In the genomic region with DNA sequence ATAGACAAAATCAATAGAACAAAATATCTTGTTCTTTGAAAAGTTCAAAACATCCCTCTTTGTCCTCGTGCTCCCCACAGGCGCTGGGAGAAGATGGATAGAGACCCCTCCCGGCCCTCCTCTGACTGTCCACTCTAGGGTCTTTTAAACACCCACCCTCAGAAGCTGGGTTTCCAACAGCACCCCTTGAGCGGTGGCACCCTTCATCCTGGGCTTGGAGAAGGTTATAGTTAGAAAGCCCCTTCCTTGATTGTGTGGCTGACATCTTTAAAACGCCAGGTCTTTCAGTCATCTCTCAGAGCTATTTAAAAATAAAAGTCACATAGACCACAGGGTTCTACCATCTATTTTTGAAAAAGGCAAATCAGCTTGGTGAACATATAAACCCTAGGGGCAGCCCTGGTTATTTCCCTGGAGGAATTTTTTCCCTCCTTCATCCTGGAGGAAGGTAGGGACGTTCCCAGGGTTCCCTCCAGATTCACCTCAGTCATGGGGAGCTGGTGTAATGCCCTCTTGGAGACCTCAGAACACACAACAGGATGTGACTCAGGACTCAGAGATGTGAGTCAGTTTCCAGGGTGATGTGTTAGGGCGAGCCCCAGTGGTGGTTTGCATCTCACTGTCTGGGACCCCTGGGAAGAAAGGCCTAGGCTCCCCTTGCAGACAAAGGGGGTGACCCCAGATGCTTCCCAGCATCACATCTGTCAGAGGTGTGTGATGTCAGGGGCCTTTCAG, we compare ENCODE assay signal across 8 cellular contexts.
DNase-seq lines count a peak whose midpoint lies in the region; ATAC-seq and TF ChIP-seq lines count a peak whose summit lies in the region.

No MANE protein-coding gene starts in this region.

- peak overlapping the region; percentile 19 for H4K91ac ChIP-seq in mesenchymal stem cell (ENCODE audit: low read length)

- peak overlapping the region; percentile 60 to 78 for H2BK12ac ChIP-seq in mesenchymal stem cell (ENCODE audit: low read length in 2 of 2)

- no peak overlapping the region for H3K4me3 Mint-ChIP-seq in stimulated activated naive B cell treated with anti-CD40 and anti-IgM and Interleukin-4, amounts not matched to agents 10 μg/mL and 1 μg/mL and 100 μg/mL, for 72 hours

- H2AFZ ChIP-seq in mesenchymal stem cell (ENCODE audit: low read depth, low read length): no peak overlapping the region

- peaks cover 19% of the 10 kb centered on the region for H3K79me1 ChIP-seq in mesenchymal stem cell (replicated peaks; ENCODE audit: low read length, poor library complexity, severe bottlenecking)

- H3K23ac ChIP-seq in mesenchymal stem cell (ENCODE audit: low read length in 2 of 2): no peak overlapping the region

- peak overlapping the region; percentile 8 for H3K4me2 ChIP-seq in mesenchymal stem cell (ENCODE audit: low read length, poor library complexity, severe bottlenecking)

- H3K9me3 ChIP-seq in A673 (ENCODE audit: low read depth, low read length, poor library complexity, severe bottlenecking): no peaks in the 10 kb centered on the region
- no peaks in the 10 kb centered on the region for H3K9me3 ChIP-seq in SJSA1 (replicated peaks)
- peaks cover 24% of the 10 kb centered on the region for H3K9me3 ChIP-seq in mesenchymal stem cell (ENCODE audit: control insufficient read depth, low read length)

- no peaks in the 10 kb centered on the region for H3K27me3 Mint-ChIP-seq in stimulated activated naive B cell treated with anti-CD40 and anti-IgM and Interleukin-4, amounts not matched to agents 10 μg/mL and 1 μg/mL and 100 μg/mL, for 72 hours

- H3K4me3 ChIP-seq in A673 (ENCODE audit: low read depth, low read length, poor library complexity, severe bottlenecking) (no peak overlapping the region), SJSA1 (no peak overlapping the region), mesenchymal stem cell (ENCODE audit: insufficient read depth in 1 of 2, low read depth in 1 of 2, low read length in 2 of 2) (peak overlapping the region in 1 of 2 experiments; percentile 6)

- DNase-seq in A673 (ENCODE audit: low spot score): peak; percentile 39
- DNase-seq in SJSA1 (ENCODE audit: low read depth in 1 of 2, low spot score in 2 of 2): peak; percentile 91 to 94
- peak; percentile 39 for DNase-seq in activated naive CD8-positive, alpha-beta T cell treated with anti-CD3 and anti-CD28 coated beads, Interleukin-2, amount 50 U/mL, for 16 hours (ENCODE audit: low read depth, low spot score)
- peak; percentile 99 for DNase-seq in mesenchymal stem cell
- DNase-seq in stimulated activated naive B cell treated with anti-CD40 and anti-IgM and Interleukin-4, amounts not matched to agents 10 μg/mL and 1 μg/mL and 100 μg/mL, for 72 hours: peak; percentile 23
- DNase-seq in NCI-H1092 (lab: John Stamatoyannopoulos, UW): no peak
- DNase-seq in left colon: no peak

- peak overlapping the region; percentile 89 to 96 for H3K18ac ChIP-seq in mesenchymal stem cell (ENCODE audit: low read depth in 1 of 2, low read length in 2 of 2)

- no peaks in the 10 kb centered on the region for H3K9me3 Mint-ChIP-seq in stimulated activated naive B cell treated with anti-CD40 and anti-IgM and Interleukin-4, amounts not matched to agents 10 μg/mL and 1 μg/mL and 100 μg/mL, for 72 hours

- H3K27me3 ChIP-seq in A673 (replicated peaks; ENCODE audit: insufficient read depth, low read depth, low read length, poor library complexity) (no peaks in the 10 kb centered on the region), SJSA1 (replicated peaks) (no peaks in the 10 kb centered on the region), mesenchymal stem cell (ENCODE audit: control insufficient read depth in 1 of 2, insufficient read depth in 1 of 2, low read length in 2 of 2) (no peaks in the 10 kb centered on the region)

- POLR2A ChIA-PET in A673 (lab: Charles Lee; ENCODE audit: low non-redundant PET): no interaction called here

- H3K27ac Mint-ChIP-seq in stimulated activated naive B cell treated with anti-CD40 and anti-IgM and Interleukin-4, amounts not matched to agents 10 μg/mL and 1 μg/mL and 100 μg/mL, for 72 hours: peak overlapping the region; percentile 44

- H2BK5ac ChIP-seq in mesenchymal stem cell (ENCODE audit: low read depth, low read length, poor library complexity, severe bottlenecking): peak overlapping the region; percentile 97

- peak overlapping the region; percentile 82 for H3K9ac ChIP-seq in mesenchymal stem cell (ENCODE audit: low read length)

- H3K4me1 Mint-ChIP-seq in stimulated activated naive B cell treated with anti-CD40 and anti-IgM and Interleukin-4, amounts not matched to agents 10 μg/mL and 1 μg/mL and 100 μg/mL, for 72 hours: peaks cover 38 to 72% of the 10 kb centered on the region in 2 donors

- BruUV-seq in A673 (replicated peaks; lab: Mats Ljungman, UMichigan): no TSS peak

- peaks cover 61 to 83% of the 10 kb centered on the region in 2 donors for H3K36me3 Mint-ChIP-seq in stimulated activated naive B cell treated with anti-CD40 and anti-IgM and Interleukin-4, amounts not matched to agents 10 μg/mL and 1 μg/mL and 100 μg/mL, for 72 hours

- WGBS in mesenchymal stem cell: 69% methylated on average over 7 of the region's 7 CpGs

- H3K36me3 ChIP-seq in A673 (ENCODE audit: insufficient read depth, low read length, poor library complexity, severe bottlenecking): no peaks in the 10 kb centered on the region
- peaks cover 89% of the 10 kb centered on the region for H3K36me3 ChIP-seq in SJSA1
- H3K36me3 ChIP-seq in mesenchymal stem cell (ENCODE audit: control insufficient read depth in 1 of 2, insufficient read depth in 2 of 2, low read depth in 1 of 2, low read length in 2 of 2): peaks cover 5 to 85% of the 10 kb centered on the region in 2 experiments

- H3K4me1 ChIP-seq in A673 (ENCODE audit: insufficient read depth, low read length, poor library complexity, severe bottlenecking): no peaks in the 10 kb centered on the region
- peaks cover 45% of the 10 kb centered on the region for H3K4me1 ChIP-seq in SJSA1 (replicated peaks)
- H3K4me1 ChIP-seq in mesenchymal stem cell (ENCODE audit: control insufficient read depth, insufficient read depth, low read depth, low read length): peaks cover 24% of the 10 kb centered on the region

- ATAC-seq in GM21737 (IDR thresholded peaks at IDR 0.05; ENCODE audit: unreplicated experiment) (peak; percentile 48), left colon (no peak)
- ATAC-seq in stimulated activated naive B cell treated with anti-CD40 and anti-IgM and Interleukin-4, amounts not matched to agents 10 μg/mL and 1 μg/mL and 100 μg/mL, for 72 hours (replicated peaks): peak; percentile 78 to 88

- no peak overlapping the region for H2BK15ac ChIP-seq in mesenchymal stem cell (ENCODE audit: low read depth, poor library complexity, severe bottlenecking)

- H2AK5ac ChIP-seq in mesenchymal stem cell (ENCODE audit: low read length, severe bottlenecking): peak overlapping the region; percentile 99

- CTCF ChIA-PET in A673 (lab: Charles Lee): no interaction called here

- no peak overlapping the region for H3K27ac ChIP-seq in A673 (ENCODE audit: low read depth, low read length, poor library complexity, severe bottlenecking)
- H3K27ac ChIP-seq in SJSA1: peak overlapping the region; percentile 99
- H3K27ac ChIP-seq in mesenchymal stem cell (ENCODE audit: low read length, poor library complexity, severe bottlenecking): peak overlapping the region; percentile 97

- peak overlapping the region; percentile 80 to 85 for H3K4ac ChIP-seq in mesenchymal stem cell (ENCODE audit: low read depth in 1 of 2, low read length in 2 of 2)

- H3K14ac ChIP-seq in mesenchymal stem cell (ENCODE audit: low read length in 2 of 2): no peak overlapping the region

- H2BK120ac ChIP-seq in mesenchymal stem cell (ENCODE audit: low read depth, low read length): peak overlapping the region; percentile 91

- no peak for TF ChIP-seq CTCF in A673 (conservative IDR thresholded peaks at IDR 0.05; ENCODE audit: low read depth, low read length)

- H4K8ac ChIP-seq in mesenchymal stem cell (ENCODE audit: low read length): peak overlapping the region; percentile 86

- intact Hi-C loops in A673 (cut with micrococcal nuclease; ENCODE audit: unreplicated experiment): no loop called here
- intact Hi-C loops in left colon (cut with DNase I, micrococcal nuclease): no loop called here

Comparison
In these comparisons a context has a peak if more than half of its experiments do, and no peak if none do; other contexts are left out.
1. DNase-seq: peak in A673 (single experiment), SJSA1 (2 of 2), activated naive CD8-positive, alpha-beta T cell treated with anti-CD3 and anti-CD28 coated beads, Interleukin-2, amount 50 U/mL, for 16 hours (single experiment), mesenchymal stem cell (single experiment) and stimulated activated naive B cell treated with anti-CD40 and anti-IgM and Interleukin-4, amounts not matched to agents 10 μg/mL and 1 μg/mL and 100 μg/mL, for 72 hours (single experiment); none in NCI-H1092 (single experiment) and left colon (0 of 2).